ENCODE assay signal across 8 cellular contexts in the genomic region with DNA sequence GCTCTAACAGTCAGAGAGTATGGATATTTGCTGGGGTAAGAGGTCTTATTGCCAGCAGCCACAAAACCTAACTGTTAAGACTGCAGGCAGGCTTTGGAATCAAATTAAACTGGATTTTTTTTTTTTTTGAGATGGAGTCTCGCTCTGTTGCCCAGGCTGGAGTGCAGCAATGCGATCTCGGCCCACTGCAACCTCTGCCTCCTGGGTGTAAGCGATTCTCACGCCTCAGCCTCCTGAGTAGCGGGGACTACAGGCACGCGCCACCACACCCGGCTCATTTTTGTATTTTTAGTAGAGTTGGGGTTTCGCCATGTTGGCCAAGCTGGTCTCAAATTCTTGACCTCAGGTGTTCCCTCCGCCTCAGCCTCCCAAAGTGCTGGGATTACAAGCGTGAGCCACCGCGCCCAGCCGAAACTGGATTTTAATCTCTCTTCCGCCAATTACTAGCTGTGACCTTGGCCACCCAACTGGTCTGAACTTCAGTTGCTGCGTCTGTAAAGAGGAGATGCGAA. TPM values are rescaled to one million over a fixed set of nuclear protein-coding genes. Genes with fewer than 3 reads are reported as not detected.
DNase-seq lines count a peak whose midpoint lies in the region; ATAC-seq, FAIRE-seq and TF ChIP-seq lines count a peak whose summit lies in the region.

No MANE protein-coding gene starts in this region.

- intact Hi-C loops in IMR-90 (cut with micrococcal nuclease) = no loop called here

- H3K27ac ChIP-seq in 22Rv1 (peak overlapping the region; percentile 73), IMR-90 (ENCODE audit: insufficient read depth, low read length) (no peak overlapping the region; the same call in 1 of the 2 replicates)

- H3K4me1 ChIP-seq in IMR-90 (ENCODE audit: control insufficient read depth, insufficient read depth, low read length) (peaks cover 6% of the 10 kb centered on the region), mucosa of stomach (ENCODE audit: control insufficient read depth, insufficient read depth, low read length) (peaks cover 16% of the 10 kb centered on the region)

- no peak overlapping the region for H2AK9ac ChIP-seq in IMR-90 (replicated peaks; ENCODE audit: low read depth, low read length, poor library complexity)

- H2AFZ ChIP-seq in IMR-90 (replicated peaks; ENCODE audit: low read length, poor library complexity) = no peak overlapping the region

- no peak for TF ChIP-seq RAD21 in IMR-90 (IDR thresholded peaks at IDR 0.05; ENCODE audit: low read length)

- ATAC-seq in IMR-90 (ENCODE audit: low read depth) (no peak), GM18868 (IDR thresholded peaks at IDR 0.05; ENCODE audit: unreplicated experiment) (no peak), HG03025 (IDR thresholded peaks at IDR 0.05; ENCODE audit: low FRiP score, unreplicated experiment) (no peak)

- H2BK15ac ChIP-seq in IMR-90 (ENCODE audit: low read depth, low read length) = no peak overlapping the region

- DNase-seq in IMR-90 (no peak), bronchial epithelial cell (ENCODE audit: low read depth) (no peak), NCI-H2029 treated with DMSO at 0.1 percent for 48 hours (lab: John Stamatoyannopoulos, UW) (no peak), pons (ENCODE audit: low spot score) (no peak)

- no peak overlapping the region for H4K91ac ChIP-seq in IMR-90 (ENCODE audit: insufficient read depth, low read depth, low read length)

- H3K9me3 ChIP-seq in IMR-90 (ENCODE audit: control insufficient read depth, insufficient read depth, low read length) = no peaks in the 10 kb centered on the region
- H3K9me3 ChIP-seq in mucosa of stomach (ENCODE audit: control insufficient read depth, low read length) = no peaks in the 10 kb centered on the region

- H3K27me3 ChIP-seq in IMR-90 (ENCODE audit: control insufficient read depth, insufficient read depth, low read length) (no peaks in the 10 kb centered on the region), bronchial epithelial cell (ENCODE audit: control insufficient read depth, insufficient read depth, low read length) (no peaks in the 10 kb centered on the region), mucosa of stomach (ENCODE audit: control insufficient read depth, insufficient read depth, low read length) (no peaks in the 10 kb centered on the region)

- H3K36me3 ChIP-seq in IMR-90 (ENCODE audit: control insufficient read depth, insufficient read depth, low read length) (peaks cover 20% of the 10 kb centered on the region), bronchial epithelial cell (ENCODE audit: control insufficient read depth, insufficient read depth, low read length) (peaks cover 19% of the 10 kb centered on the region), mucosa of stomach (ENCODE audit: control insufficient read depth, insufficient read depth, low read length) (peaks cover 10% of the 10 kb centered on the region)

- no peak overlapping the region for H3K23ac ChIP-seq in IMR-90 (ENCODE audit: low read depth, low read length)

- no peak overlapping the region for H2BK20ac ChIP-seq in IMR-90 (ENCODE audit: low read depth, low read length)

- FAIRE-seq in bronchial epithelial cell (lab: Jason Lieb, UNC) = no peak

- peaks cover 3% of the 10 kb centered on the region; the same call in 1 of the 2 replicates for H4K20me1 ChIP-seq in IMR-90 (ENCODE audit: insufficient read depth, low read length)

- no peak for TF ChIP-seq CTCF in 22Rv1 (IDR thresholded peaks at IDR 0.05)
- TF ChIP-seq CTCF in IMR-90 (conservative IDR thresholded peaks at IDR 0.05; ENCODE audit: low read depth, low read length) = no peak
- no peak for TF ChIP-seq CTCF in bronchial epithelial cell (IDR thresholded peaks at IDR 0.05; ENCODE audit: insufficient read depth, low read length, severe bottlenecking)

- in situ Hi-C loops in IMR-90 (cut with MboI; ENCODE audit: low sequenced_read_pairs) = no loop called here

- POLR2A ChIA-PET in IMR-90 (lab: Charles Lee; ENCODE audit: unreplicated experiment) = interaction anchor here (0.5 kb wide), 1 partner anchor 720 kb away, joined by 3 read pairs; no protein-coding TSS in a partner anchor

- H4K5ac ChIP-seq in IMR-90 (ENCODE audit: low read depth, low read length) = no peak overlapping the region

- H2BK5ac ChIP-seq in IMR-90 (ENCODE audit: low read depth, low read length, poor library complexity, severe bottlenecking) = no peak overlapping the region

- peak overlapping the region; percentile 87 to 97; a peak in 2 of 4 replicates for H4K8ac ChIP-seq in IMR-90 (ENCODE audit: low read depth in 2 of 2, low read length in 2 of 2)

- H3K56ac ChIP-seq in IMR-90 (ENCODE audit: extremely low read depth, insufficient read depth, low read length) = no peak overlapping the region

- TF ChIP-seq POLR2A in IMR-90 (IDR thresholded peaks at IDR 0.05; ENCODE audit: low read depth, low read length) = no peak

- no peak overlapping the region for H3K14ac ChIP-seq in IMR-90 (replicated peaks; ENCODE audit: low read depth, low read length)

- no peak overlapping the region for H2AK5ac ChIP-seq in IMR-90 (ENCODE audit: low read depth, low read length)

- peaks cover 17 to 28% of the 10 kb centered on the region in 2 experiments for H3K79me1 ChIP-seq in IMR-90 (ENCODE audit: low read depth in 1 of 2, low read length in 2 of 2)

- H3K18ac ChIP-seq in IMR-90 (ENCODE audit: low read depth, low read length) = no peak overlapping the region

- H3K9ac ChIP-seq in IMR-90 (ENCODE audit: low read depth, low read length) (peak overlapping the region; percentile 83), mucosa of stomach (ENCODE audit: low read length) (peak overlapping the region; percentile 81)

- no peak overlapping the region for H2BK120ac ChIP-seq in IMR-90 (ENCODE audit: low read depth, low read length)

- H3K4me3 ChIP-seq in IMR-90 (ENCODE audit: insufficient read depth, low read depth, low read length) (peak overlapping the region; percentile 84), bronchial epithelial cell (ENCODE audit: low read depth, low read length) (peak overlapping the region; percentile 90), mucosa of stomach (ENCODE audit: low read length) (peak overlapping the region; percentile 85)

- H3K4me2 ChIP-seq in IMR-90 (ENCODE audit: low read depth, low read length) = peak overlapping the region; percentile 82

- BruUV-seq in IMR-90 (replicated peaks; lab: Mats Ljungman, UMichigan) = no TSS peak

- 0 out of 2 replicates have a peak overlapping the region, but pooled peaks have one; percentile 5 for H3K4ac ChIP-seq in IMR-90 (ENCODE audit: low read depth, low read length)

- 54% methylated on average over 5 of the region's 18 CpGs; no CpG with 5 or more reads in 1 of the 2 experiments for WGBS in IMR-90 (ENCODE audit: extremely low coverage in 2 of 2, insufficient read length in 1 of 2), 2 experiments

- dilution Hi-C loops in IMR-90 (cut with HindIII; ENCODE audit: low sequenced_read_pairs, unreplicated experiment) = no loop called here

- H3K9me1 ChIP-seq in IMR-90 (ENCODE audit: insufficient read depth, low read length) = peaks cover 13% of the 10 kb centered on the region

- CTCF ChIA-PET in IMR-90 (lab: Yijun Ruan, JAX) = interaction anchor here (1.2 kb wide), 2 partner anchors 8 to 61 kb away, joined by 3 read pairs; no protein-coding TSS in a partner anchor

TF ChIP-seq in IMR-90, 13 proteins besides CTCF, POLR2A, EP300 and RAD21 (continues in another document):
- TF ChIP-seq MAFK (IDR thresholded peaks at IDR 0.05; ENCODE audit: low read depth, low read length) (no peak), NFE2L2 (IDR thresholded peaks at IDR 0.05; ENCODE audit: low read depth, low read length) (no peak), FOS (IDR thresholded peaks at IDR 0.05; ENCODE audit: low read depth, low read length) (no peak), RFX5 (IDR thresholded peaks at IDR 0.05; ENCODE audit: low read depth, low read length) (no peak), CEBPB (IDR thresholded peaks at IDR 0.05; ENCODE audit: low read depth, low read length) (no peak)
- TF ChIP-seq, protein P1, sequence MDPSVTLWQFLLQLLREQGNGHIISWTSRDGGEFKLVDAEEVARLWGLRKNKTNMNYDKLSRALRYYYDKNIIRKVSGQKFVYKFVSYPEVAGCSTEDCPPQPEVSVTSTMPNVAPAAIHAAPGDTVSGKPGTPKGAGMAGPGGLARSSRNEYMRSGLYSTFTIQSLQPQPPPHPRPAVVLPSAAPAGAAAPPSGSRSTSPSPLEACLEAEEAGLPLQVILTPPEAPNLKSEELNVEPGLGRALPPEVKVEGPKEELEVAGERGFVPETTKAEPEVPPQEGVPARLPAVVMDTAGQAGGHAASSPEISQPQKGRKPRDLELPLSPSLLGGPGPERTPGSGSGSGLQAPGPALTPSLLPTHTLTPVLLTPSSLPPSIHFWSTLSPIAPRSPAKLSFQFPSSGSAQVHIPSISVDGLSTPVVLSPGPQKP (IDR thresholded peaks at IDR 0.05; ENCODE audit: borderline replicate concordance, low read depth, low read length) = no peak

RNA-seq across cellular contexts. Expression of a gene that starts 0.9 kb away (rescaled TPM):
- total RNA-seq in IMR-90 (2012; rRNA removed) (28.1 and 32.3 TPM in 2 replicates), bronchial epithelial cell (9.6 and 14.0 TPM in 2 replicates)
- polyA plus RNA-seq in IMR-90 (2012; rRNA removed) = 57.7 and 61.8 TPM in 2 replicates
- polyA plus RNA-seq in IMR-90 (2012; cell fraction: cytosol; rRNA removed) = 31.1 and 78.7 TPM in 2 replicates
- polyA plus RNA-seq in IMR-90 (2012; cell fraction: nucleus; rRNA removed; ENCODE audit: low replicate concordance) = 33.3 and 43.6 TPM in 2 replicates

RNA-seq across cellular contexts. Expression of a gene that starts 1.0 kb away (rescaled TPM):
- total RNA-seq in IMR-90 (2012; rRNA removed) = not detected in 2 replicates
- 0.77 and 0.80 TPM in 2 replicates for polyA plus RNA-seq in IMR-90 (2012; rRNA removed)
- 0.26 and 0.52 TPM in 2 replicates for polyA plus RNA-seq in IMR-90 (2012; cell fraction: cytosol; rRNA removed)
- 1.4 and 1.7 TPM in 2 replicates for polyA plus RNA-seq in IMR-90 (2012; cell fraction: nucleus; rRNA removed; ENCODE audit: low replicate concordance)
- not detected in 2 replicates for total RNA-seq in bronchial epithelial cell

RNA-seq across cellular contexts. Expression of a gene that starts 8.9 kb away (rescaled TPM):
- total RNA-seq in IMR-90 (2012; rRNA removed) (4.7 and 5.2 TPM in 2 replicates), bronchial epithelial cell (1.3 and 1.5 TPM in 2 replicates)
- polyA plus RNA-seq in IMR-90 (2012; rRNA removed) = 14.5 and 16.3 TPM in 2 replicates
- 5.8 and 9.8 TPM in 2 replicates for polyA plus RNA-seq in IMR-90 (2012; cell fraction: cytosol; rRNA removed)
- 73.8 and 152 TPM in 2 replicates for polyA plus RNA-seq in IMR-90 (2012; cell fraction: nucleus; rRNA removed; ENCODE audit: low replicate concordance)

RNA-seq across cellular contexts. Expression of a gene that starts 10.6 kb away (rescaled TPM):
- total RNA-seq in IMR-90 (2012; rRNA removed) (14.7 and 17.2 TPM in 2 replicates), bronchial epithelial cell (23.7 and 28.2 TPM in 2 replicates)
- polyA plus RNA-seq in IMR-90 (2012; rRNA removed) = 27.6 and 31.0 TPM in 2 replicates
- polyA plus RNA-seq in IMR-90 (2012; cell fraction: cytosol; rRNA removed) = 16.3 and 34.7 TPM in 2 replicates
- 122 and 248 TPM in 2 replicates for polyA plus RNA-seq in IMR-90 (2012; cell fraction: nucleus; rRNA removed; ENCODE audit: low replicate concordance)

RNA-seq across cellular contexts. Expression of a gene that starts 20.5 kb away (rescaled TPM):
- total RNA-seq in IMR-90 (2012; rRNA removed) (under 0.01 TPM in 2 replicates), bronchial epithelial cell (0.79 and 2.4 TPM in 2 replicates)
- 0.31 and 0.32 TPM in 2 replicates for polyA plus RNA-seq in IMR-90 (2012; rRNA removed)
- 0.14 and 0.24 TPM in 2 replicates for polyA plus RNA-seq in IMR-90 (2012; cell fraction: cytosol; rRNA removed)
- polyA plus RNA-seq in IMR-90 (2012; cell fraction: nucleus; rRNA removed; ENCODE audit: low replicate concordance) = 0.34 and 0.51 TPM in 2 replicates
